Comparison of ENCODE assay signal across 9 cellular contexts in the genomic region with DNA sequence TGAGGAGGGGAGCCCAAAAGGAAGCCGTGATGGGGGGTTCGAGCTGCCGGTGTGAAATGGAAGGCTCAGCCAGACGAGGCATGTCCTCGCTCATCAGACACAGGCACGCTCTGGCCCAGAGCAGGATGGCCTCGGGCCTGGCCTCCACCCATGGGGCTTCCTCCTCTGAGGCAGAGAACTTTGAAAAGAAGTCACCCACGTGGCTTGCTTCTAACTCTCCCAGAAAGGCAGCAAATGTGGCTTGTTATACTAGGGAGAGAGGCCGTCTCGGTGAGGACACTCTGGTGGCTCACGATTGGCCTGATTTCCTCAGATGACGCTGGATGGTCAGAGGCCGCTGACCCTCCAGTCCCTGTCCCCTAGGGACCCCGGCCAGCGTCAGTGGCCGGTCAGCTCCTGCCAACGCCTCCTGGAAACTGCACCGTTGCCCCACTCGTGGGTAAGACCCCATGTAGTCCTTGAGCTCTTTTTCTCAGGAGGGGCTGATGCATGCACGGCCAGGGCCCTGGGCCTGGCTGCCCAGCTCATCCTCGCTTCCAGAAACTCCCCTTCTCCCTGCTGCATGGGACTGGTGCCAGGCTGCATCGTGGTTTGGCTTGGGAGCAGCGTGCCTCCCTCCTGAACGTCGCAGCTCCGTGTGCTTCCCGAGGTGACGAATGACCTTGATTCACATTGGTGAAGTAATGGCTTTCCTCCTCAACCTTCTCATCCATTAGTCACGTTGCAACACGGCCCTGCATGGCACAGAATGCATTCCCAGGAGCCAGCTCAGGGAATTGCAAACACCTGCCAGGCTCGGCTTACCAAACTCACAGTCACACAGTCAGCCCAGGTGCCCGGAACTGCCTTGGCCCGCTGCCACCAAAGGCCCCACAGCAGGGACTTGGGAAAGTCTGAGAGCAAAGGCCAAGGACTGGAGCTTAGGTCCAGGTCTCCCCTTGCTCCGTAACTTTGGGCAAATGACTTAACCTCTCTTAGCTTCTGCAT. TPM values are rescaled to one million over a fixed set of nuclear protein-coding genes. Genes with fewer than 3 reads are reported as not detected.
DNase-seq lines count a peak whose midpoint lies in the region; ATAC-seq and TF ChIP-seq lines count a peak whose summit lies in the region.
"Had no signal": no experiment of that assay in that cellular context is flagged by ENCODE, and none has a peak within 500 bp of the region (broad histone marks: within the 10 kb centered on the region; RNA-seq: fewer than 3 reads in every experiment).

No MANE protein-coding gene starts in this region.

- no peak overlapping the region for H3K4me3 ChIP-seq in SK-N-SH (ENCODE audit: low read depth in 2 of 2, low read length in 1 of 2)
- no peak overlapping the region for H3K4me3 ChIP-seq in thymus (ENCODE audit: low read length)
- no peak overlapping the region for H3K4me3 ChIP-seq in effector memory CD4-positive, alpha-beta T cell (ENCODE audit: insufficient read depth, low read depth, low read length, poor library complexity, severe bottlenecking)

- no peaks in the 10 kb centered on the region for H3K79me2 ChIP-seq in SK-N-SH (ENCODE audit: insufficient read depth)

- TF ChIP-seq RAD21 in SK-N-SH (IDR thresholded peaks at IDR 0.05; ENCODE audit: low read length), result no peak

- no peak for ATAC-seq in HG03439 (IDR thresholded peaks at IDR 0.05; ENCODE audit: unreplicated experiment)
- ATAC-seq in HG02938 (IDR thresholded peaks at IDR 0.05; ENCODE audit: unreplicated experiment), result no peak
- no peak for ATAC-seq in HG02798 (IDR thresholded peaks at IDR 0.05; ENCODE audit: poor library complexity, unreplicated experiment)

- TF ChIP-seq CTCF in SK-N-SH (IDR thresholded peaks at IDR 0.05), result no peak

- H3K36me3 ChIP-seq in SK-N-SH (replicated peaks in 1 of 2; ENCODE audit: control insufficient read depth in 1 of 2, insufficient read depth in 2 of 2, low read length in 1 of 2) (no peaks in the 10 kb centered on the region), thymus (ENCODE audit: control insufficient read depth, insufficient read depth) (no peaks in the 10 kb centered on the region)
- no peaks in the 10 kb centered on the region for H3K36me3 ChIP-seq in effector memory CD4-positive, alpha-beta T cell (ENCODE audit: control insufficient read depth, insufficient read depth, low read length)

- peak overlapping the region in 1 of 2 experiments; percentile 48; a peak in 2 of 4 replicates for H3K27ac ChIP-seq in SK-N-SH (ENCODE audit: low read depth in 2 of 2, low read length in 1 of 2)
- peak overlapping the region; percentile 50 for H3K27ac ChIP-seq in thymus (ENCODE audit: low read depth)
- H3K27ac ChIP-seq in effector memory CD4-positive, alpha-beta T cell (ENCODE audit: insufficient read depth, low read length, poor library complexity, severe bottlenecking), result no peak overlapping the region

- peak overlapping the region; percentile 43; the same call in 1 of the 2 replicates for H3K9ac ChIP-seq in SK-N-SH

- H3K9me3 ChIP-seq in SK-N-SH, result no peaks in the 10 kb centered on the region
- no peaks in the 10 kb centered on the region for H3K9me3 ChIP-seq in thymus (ENCODE audit: control insufficient read depth)
- H3K9me3 ChIP-seq in effector memory CD4-positive, alpha-beta T cell (ENCODE audit: control insufficient read depth, low read length), result no peaks in the 10 kb centered on the region

- DNase-seq in LHCN-M2 (ENCODE audit: low read depth), result peak; percentile 86
- no peak for DNase-seq in SK-N-SH
- peak; percentile 57 for DNase-seq in hepatic stellate cell (ENCODE audit: low spot score)
- DNase-seq in effector memory CD4-positive, alpha-beta T cell, result no peak
- DNase-seq: immature natural killer cell had no signal

- CTCF ChIA-PET in SK-N-SH (lab: Yijun Ruan, JAX), result interaction anchor here (0.8 to 1.8 kb wide), 2 partner anchors 14 to 24 kb away, joined by 3 to 4 read pairs; no protein-coding TSS in a partner anchor

- peaks cover 34% of the 10 kb centered on the region for H3F3A ChIP-seq in SK-N-SH (replicated peaks; ENCODE audit: insufficient read depth)

- H3K27me3 ChIP-seq in SK-N-SH (ENCODE audit: insufficient read depth), result no peaks in the 10 kb centered on the region
- no peaks in the 10 kb centered on the region for H3K27me3 ChIP-seq in thymus (ENCODE audit: control insufficient read depth, insufficient read depth)
- no peaks in the 10 kb centered on the region for H3K27me3 ChIP-seq in effector memory CD4-positive, alpha-beta T cell (replicated peaks; ENCODE audit: control insufficient read depth, insufficient read depth, low read length, poor library complexity, severe bottlenecking)

- no peaks in the 10 kb centered on the region for H4K20me1 ChIP-seq in SK-N-SH (ENCODE audit: insufficient read depth)

- TF ChIP-seq EP300 in SK-N-SH (IDR thresholded peaks at IDR 0.05; ENCODE audit: borderline replicate concordance in 1 of 2, low read depth in 1 of 2, low read length in 1 of 2), result peak in 1 of 2 experiments; percentile 97; a peak in 2 of 4 replicates

- no peak overlapping the region for H2AFZ ChIP-seq in SK-N-SH (ENCODE audit: low read depth)

- peaks cover 28 to 35% of the 10 kb centered on the region in 2 experiments; a peak in 3 of 4 replicates for H3K4me1 ChIP-seq in SK-N-SH (ENCODE audit: control insufficient read depth in 1 of 2, insufficient read depth in 2 of 2, low read depth in 1 of 2, low read length in 1 of 2)
- H3K4me1 ChIP-seq in thymus (ENCODE audit: control insufficient read depth, insufficient read depth, low read length), result peaks cover 2% of the 10 kb centered on the region
- H3K4me1 ChIP-seq in effector memory CD4-positive, alpha-beta T cell (ENCODE audit: control insufficient read depth, insufficient read depth, low read length, poor library complexity, severe bottlenecking), result peaks cover 9% of the 10 kb centered on the region

- H3K9me2 ChIP-seq in SK-N-SH, result no peaks in the 10 kb centered on the region

- H3K4me2 ChIP-seq in SK-N-SH, result peak overlapping the region; percentile 32; the same call in 1 of the 2 replicates

- POLR2A ChIA-PET in SK-N-SH (lab: Yijun Ruan, JAX), result no interaction called here

- 64% methylated on average over 24 of the region's 34 CpGs for WGBS in SK-N-SH (ENCODE audit: low lambda C conversion rate)
- WGBS in thymus, result 91% methylated on average over 34 of the region's 34 CpGs

TF ChIP-seq in SK-N-SH, 30 proteins besides CTCF, POLR2A, EP300 and RAD21 (continues in another document):
- TF ChIP-seq, protein P1, sequence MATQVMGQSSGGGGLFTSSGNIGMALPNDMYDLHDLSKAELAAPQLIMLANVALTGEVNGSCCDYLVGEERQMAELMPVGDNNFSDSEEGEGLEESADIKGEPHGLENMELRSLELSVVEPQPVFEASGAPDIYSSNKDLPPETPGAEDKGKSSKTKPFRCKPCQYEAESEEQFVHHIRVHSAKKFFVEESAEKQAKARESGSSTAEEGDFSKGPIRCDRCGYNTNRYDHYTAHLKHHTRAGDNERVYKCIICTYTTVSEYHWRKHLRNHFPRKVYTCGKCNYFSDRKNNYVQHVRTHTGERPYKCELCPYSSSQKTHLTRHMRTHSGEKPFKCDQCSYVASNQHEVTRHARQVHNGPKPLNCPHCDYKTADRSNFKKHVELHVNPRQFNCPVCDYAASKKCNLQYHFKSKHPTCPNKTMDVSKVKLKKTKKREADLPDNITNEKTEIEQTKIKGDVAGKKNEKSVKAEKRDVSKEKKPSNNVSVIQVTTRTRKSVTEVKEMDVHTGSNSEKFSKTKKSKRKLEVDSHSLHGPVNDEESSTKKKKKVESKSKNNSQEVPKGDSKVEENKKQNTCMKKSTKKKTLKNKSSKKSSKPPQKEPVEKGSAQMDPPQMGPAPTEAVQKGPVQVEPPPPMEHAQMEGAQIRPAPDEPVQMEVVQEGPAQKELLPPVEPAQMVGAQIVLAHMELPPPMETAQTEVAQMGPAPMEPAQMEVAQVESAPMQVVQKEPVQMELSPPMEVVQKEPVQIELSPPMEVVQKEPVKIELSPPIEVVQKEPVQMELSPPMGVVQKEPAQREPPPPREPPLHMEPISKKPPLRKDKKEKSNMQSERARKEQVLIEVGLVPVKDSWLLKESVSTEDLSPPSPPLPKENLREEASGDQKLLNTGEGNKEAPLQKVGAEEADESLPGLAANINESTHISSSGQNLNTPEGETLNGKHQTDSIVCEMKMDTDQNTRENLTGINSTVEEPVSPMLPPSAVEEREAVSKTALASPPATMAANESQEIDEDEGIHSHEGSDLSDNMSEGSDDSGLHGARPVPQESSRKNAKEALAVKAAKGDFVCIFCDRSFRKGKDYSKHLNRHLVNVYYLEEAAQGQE (IDR thresholded peaks at IDR 0.05; ENCODE audit: low read depth, low read length), result 0 out of 2 replicates have a peak, but pooled peaks have one; percentile 29
- TF ChIP-seq ZBTB33 (IDR thresholded peaks at IDR 0.05; ENCODE audit: borderline replicate concordance, low read depth), result peak; percentile 83; the same call in 1 of the 2 replicates
- peak; percentile 99 for TF ChIP-seq NFIC (IDR thresholded peaks at IDR 0.05; ENCODE audit: borderline replicate concordance)
- TF ChIP-seq, protein P2, sequence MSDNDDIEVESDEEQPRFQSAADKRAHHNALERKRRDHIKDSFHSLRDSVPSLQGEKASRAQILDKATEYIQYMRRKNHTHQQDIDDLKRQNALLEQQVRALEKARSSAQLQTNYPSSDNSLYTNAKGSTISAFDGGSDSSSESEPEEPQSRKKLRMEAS (IDR thresholded peaks at IDR 0.05; ENCODE audit: low read depth), result peak; percentile 99
- no peak for TF ChIP-seq CHD2 (IDR thresholded peaks at IDR 0.05; ENCODE audit: low read length, partially characterized antibody)
- peak; percentile 57 for TF ChIP-seq ELF1 (IDR thresholded peaks at IDR 0.05)
- no peak for TF ChIP-seq TAF1 (IDR thresholded peaks at IDR 0.05; ENCODE audit: borderline replicate concordance, low read depth, low read length)
- TF ChIP-seq FOSL2 (IDR thresholded peaks at IDR 0.05; ENCODE audit: borderline replicate concordance, low read depth), result peak; percentile 92

RNA-seq across cellular contexts. Expression of gene TOMM20, which starts 58.8 kb away (rescaled TPM):
- 82.1 and 113 TPM in 2 replicates for total RNA-seq in LHCN-M2 (2014; rRNA removed)
- 52.1 TPM for polyA plus RNA-seq in LHCN-M2 (2012)
- polyA plus RNA-seq in SK-N-SH (2012; rRNA removed), result 71.3 and 86.2 TPM in 2 replicates
- polyA plus RNA-seq in SK-N-SH (2012; cell fraction: cytosol; rRNA removed), result 127 and 146 TPM in 2 replicates
- 19.1 and 35.3 TPM in 2 replicates for polyA plus RNA-seq in SK-N-SH (2012; cell fraction: nucleus; rRNA removed)
- polyA plus RNA-seq in thymus, result 76.8 TPM

Comparison
In these comparisons a context has a peak if more than half of its experiments do, and no peak if none do; other contexts are left out.
1. DNase-seq: peak in LHCN-M2 (single experiment) and hepatic stellate cell (single experiment); none in SK-N-SH (single experiment) and effector memory CD4-positive, alpha-beta T cell (0 of 3).